Comparison of ENCODE assay signal across 1 cellular context in genomic region chr6:34696189-34696738, GRCh38.
TF ChIP-seq lines count a peak whose summit lies in the region.

No MANE protein-coding gene starts in this region.

TF ChIP-seq in HepG2, 621 proteins besides CTCF, POLR2A, EP300 and RAD21 (continued from another document and continues in another):
- TF ChIP-seq, protein P1, sequence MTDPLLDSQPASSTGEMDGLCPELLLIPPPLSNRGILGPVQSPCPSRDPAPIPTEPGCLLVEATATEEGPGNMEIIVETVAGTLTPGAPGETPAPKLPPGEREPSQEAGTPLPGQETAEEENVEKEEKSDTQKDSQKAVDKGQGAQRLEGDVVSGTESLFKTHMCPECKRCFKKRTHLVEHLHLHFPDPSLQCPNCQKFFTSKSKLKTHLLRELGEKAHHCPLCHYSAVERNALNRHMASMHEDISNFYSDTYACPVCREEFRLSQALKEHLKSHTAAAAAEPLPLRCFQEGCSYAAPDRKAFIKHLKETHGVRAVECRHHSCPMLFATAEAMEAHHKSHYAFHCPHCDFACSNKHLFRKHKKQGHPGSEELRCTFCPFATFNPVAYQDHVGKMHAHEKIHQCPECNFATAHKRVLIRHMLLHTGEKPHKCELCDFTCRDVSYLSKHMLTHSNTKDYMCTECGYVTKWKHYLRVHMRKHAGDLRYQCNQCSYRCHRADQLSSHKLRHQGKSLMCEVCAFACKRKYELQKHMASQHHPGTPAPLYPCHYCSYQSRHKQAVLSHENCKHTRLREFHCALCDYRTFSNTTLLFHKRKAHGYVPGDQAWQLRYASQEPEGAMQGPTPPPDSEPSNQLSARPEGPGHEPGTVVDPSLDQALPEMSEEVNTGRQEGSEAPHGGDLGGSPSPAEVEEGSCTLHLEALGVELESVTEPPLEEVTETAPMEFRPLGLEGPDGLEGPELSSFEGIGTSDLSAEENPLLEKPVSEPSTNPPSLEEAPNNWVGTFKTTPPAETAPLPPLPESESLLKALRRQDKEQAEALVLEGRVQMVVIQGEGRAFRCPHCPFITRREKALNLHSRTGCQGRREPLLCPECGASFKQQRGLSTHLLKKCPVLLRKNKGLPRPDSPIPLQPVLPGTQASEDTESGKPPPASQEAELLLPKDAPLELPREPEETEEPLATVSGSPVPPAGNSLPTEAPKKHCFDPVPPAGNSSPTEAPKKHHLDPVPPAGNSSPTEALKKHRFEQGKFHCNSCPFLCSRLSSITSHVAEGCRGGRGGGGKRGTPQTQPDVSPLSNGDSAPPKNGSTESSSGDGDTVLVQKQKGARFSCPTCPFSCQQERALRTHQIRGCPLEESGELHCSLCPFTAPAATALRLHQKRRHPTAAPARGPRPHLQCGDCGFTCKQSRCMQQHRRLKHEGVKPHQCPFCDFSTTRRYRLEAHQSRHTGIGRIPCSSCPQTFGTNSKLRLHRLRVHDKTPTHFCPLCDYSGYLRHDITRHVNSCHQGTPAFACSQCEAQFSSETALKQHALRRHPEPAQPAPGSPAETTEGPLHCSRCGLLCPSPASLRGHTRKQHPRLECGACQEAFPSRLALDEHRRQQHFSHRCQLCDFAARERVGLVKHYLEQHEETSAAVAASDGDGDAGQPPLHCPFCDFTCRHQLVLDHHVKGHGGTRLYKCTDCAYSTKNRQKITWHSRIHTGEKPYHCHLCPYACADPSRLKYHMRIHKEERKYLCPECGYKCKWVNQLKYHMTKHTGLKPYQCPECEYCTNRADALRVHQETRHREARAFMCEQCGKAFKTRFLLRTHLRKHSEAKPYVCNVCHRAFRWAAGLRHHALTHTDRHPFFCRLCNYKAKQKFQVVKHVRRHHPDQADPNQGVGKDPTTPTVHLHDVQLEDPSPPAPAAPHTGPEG (CRISPR knock-in tag; IDR thresholded peaks at IDR 0.05), result no peak
- no peak for TF ChIP-seq ZNF557 (CRISPR knock-in tag; IDR thresholded peaks at IDR 0.05)
- no peak for TF ChIP-seq MIER3 (CRISPR knock-in tag; IDR thresholded peaks at IDR 0.05; ENCODE audit: borderline replicate concordance)
- TF ChIP-seq PHF20 (CRISPR knock-in tag; IDR thresholded peaks at IDR 0.05), result no peak; the same call in 1 of the 2 replicates
- no peak for TF ChIP-seq ZNF34 (CRISPR knock-in tag; IDR thresholded peaks at IDR 0.05; ENCODE audit: borderline replicate concordance)
- no peak for TF ChIP-seq ZNF354B (CRISPR knock-in tag; IDR thresholded peaks at IDR 0.05)
- TF ChIP-seq NRL (CRISPR knock-in tag; IDR thresholded peaks at IDR 0.05; ENCODE audit: borderline replicate concordance), result 0 out of 2 replicates have a peak, but pooled peaks have one; percentile 56
- peak; percentile 50 for TF ChIP-seq AGO1 (IDR thresholded peaks at IDR 0.05; ENCODE audit: low read depth, low read length, poor library complexity, severe bottlenecking)
- peak; percentile 9 for TF ChIP-seq ISL2 (CRISPR knock-in tag; IDR thresholded peaks at IDR 0.05)
- TF ChIP-seq ZNF816 (CRISPR knock-in tag; IDR thresholded peaks at IDR 0.05; ENCODE audit: borderline replicate concordance), result peak; percentile 40; the same call in 1 of the 2 replicates
- TF ChIP-seq, protein P2, sequence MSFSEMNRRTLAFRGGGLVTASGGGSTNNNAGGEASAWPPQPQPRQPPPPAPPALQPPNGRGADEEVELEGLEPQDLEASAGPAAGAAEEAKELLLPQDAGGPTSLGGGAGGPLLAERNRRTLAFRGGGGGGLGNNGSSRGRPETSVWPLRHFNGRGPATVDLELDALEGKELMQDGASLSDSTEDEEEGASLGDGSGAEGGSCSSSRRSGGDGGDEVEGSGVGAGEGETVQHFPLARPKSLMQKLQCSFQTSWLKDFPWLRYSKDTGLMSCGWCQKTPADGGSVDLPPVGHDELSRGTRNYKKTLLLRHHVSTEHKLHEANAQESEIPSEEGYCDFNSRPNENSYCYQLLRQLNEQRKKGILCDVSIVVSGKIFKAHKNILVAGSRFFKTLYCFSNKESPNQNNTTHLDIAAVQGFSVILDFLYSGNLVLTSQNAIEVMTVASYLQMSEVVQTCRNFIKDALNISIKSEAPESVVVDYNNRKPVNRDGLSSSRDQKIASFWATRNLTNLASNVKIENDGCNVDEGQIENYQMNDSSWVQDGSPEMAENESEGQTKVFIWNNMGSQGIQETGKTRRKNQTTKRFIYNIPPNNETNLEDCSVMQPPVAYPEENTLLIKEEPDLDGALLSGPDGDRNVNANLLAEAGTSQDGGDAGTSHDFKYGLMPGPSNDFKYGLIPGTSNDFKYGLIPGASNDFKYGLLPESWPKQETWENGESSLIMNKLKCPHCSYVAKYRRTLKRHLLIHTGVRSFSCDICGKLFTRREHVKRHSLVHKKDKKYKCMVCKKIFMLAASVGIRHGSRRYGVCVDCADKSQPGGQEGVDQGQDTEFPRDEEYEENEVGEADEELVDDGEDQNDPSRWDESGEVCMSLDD (CRISPR knock-in tag; IDR thresholded peaks at IDR 0.05; ENCODE audit: borderline replicate concordance), result peak; percentile 40; the same call in 1 of the 2 replicates
- TF ChIP-seq SRSF1 (optimal IDR thresholded peaks at IDR 0.05; ENCODE audit: low read depth, low read length), result no peak
- peak; percentile 34; the same call in 1 of the 2 replicates for TF ChIP-seq NAIF1 (CRISPR knock-in tag; IDR thresholded peaks at IDR 0.05; ENCODE audit: borderline replicate concordance)
- peak; percentile 48; the same call in 1 of the 2 replicates for TF ChIP-seq ONECUT2 (CRISPR knock-in tag; IDR thresholded peaks at IDR 0.05)
- TF ChIP-seq SRF (IDR thresholded peaks at IDR 0.05; ENCODE audit: low read depth, low read length), result no peak
- TF ChIP-seq ZZZ3 (CRISPR knock-in tag; IDR thresholded peaks at IDR 0.05; ENCODE audit: borderline replicate concordance), result 0 out of 2 replicates have a peak, but pooled peaks have one; percentile 5
- TF ChIP-seq ZNF652 (CRISPR knock-in tag; IDR thresholded peaks at IDR 0.05; ENCODE audit: borderline replicate concordance, low read depth), result no peak
- TF ChIP-seq JDP2 (CRISPR knock-in tag; IDR thresholded peaks at IDR 0.05; ENCODE audit: borderline replicate concordance), result no peak
- no peak for TF ChIP-seq MXD4 (CRISPR knock-in tag; IDR thresholded peaks at IDR 0.05)
- 0 out of 2 replicates have a peak, but pooled peaks have one; percentile 24 for TF ChIP-seq PRDM15 (CRISPR knock-in tag; IDR thresholded peaks at IDR 0.05)
- TF ChIP-seq RBFOX2 (IDR thresholded peaks at IDR 0.05; ENCODE audit: low read depth, low read length), result peak; percentile 80
- no peak for TF ChIP-seq ZNF83 (CRISPR knock-in tag; IDR thresholded peaks at IDR 0.05; ENCODE audit: borderline replicate concordance)
- TF ChIP-seq ZBTB40 (IDR thresholded peaks at IDR 0.05), result no peak
- peak; percentile 11; the same call in 1 of the 2 replicates for TF ChIP-seq ZBTB40 (CRISPR knock-in tag; IDR thresholded peaks at IDR 0.05)
- TF ChIP-seq CBX5 (CRISPR knock-in tag; IDR thresholded peaks at IDR 0.05; ENCODE audit: borderline replicate concordance), result peak; percentile 70; the same call in 1 of the 2 replicates
- TF ChIP-seq ZNF207 (IDR thresholded peaks at IDR 0.05; ENCODE audit: borderline replicate concordance), result no peak
